9 cellular contexts compared by ENCODE assay signal in genomic region chrX:100413231-100413630, GRCh38. TPM values are rescaled to one million over a fixed set of nuclear protein-coding genes. Genes with fewer than 3 reads are reported as not detected.
DNase-seq lines count a peak whose midpoint lies in the region; ATAC-seq and TF ChIP-seq lines count a peak whose summit lies in the region.
"Had no signal": no experiment of that assay in that cellular context is flagged by ENCODE, and none has a peak within 500 bp of the region (broad histone marks: within the 10 kb centered on the region; RNA-seq: fewer than 3 reads in every experiment).

No MANE protein-coding gene starts in this region.

- peak; percentile 68 for ATAC-seq in HG02642 (IDR thresholded peaks at IDR 0.05; ENCODE audit: poor library complexity, unreplicated experiment)

- TF ChIP-seq POLR2A in sigmoid colon (IDR thresholded peaks at IDR 0.05): no peak

- in situ Hi-C loops in G401 (cut with HindIII; ENCODE audit: low sequenced_read_pairs): no loop called here

- CTCF ChIA-PET in A673 (lab: Charles Lee): interaction anchor here (0.6 to 1.5 kb wide), 6 partner anchors 10 to 1390 kb away, joined by 3 to 9 read pairs (median 3); no protein-coding TSS in a partner anchor

- TF ChIP-seq EP300 in sigmoid colon (IDR thresholded peaks at IDR 0.05): no peak

- POLR2A ChIA-PET in A673 (lab: Charles Lee; ENCODE audit: low non-redundant PET): no interaction called here

- TF ChIP-seq CTCF in A673 (conservative IDR thresholded peaks at IDR 0.05; ENCODE audit: low read depth, low read length): peak; percentile 63
- TF ChIP-seq CTCF in WI38 (IDR thresholded peaks at IDR 0.05; ENCODE audit: low read depth, low read length): peak; percentile 38
- peak in 3 of 4 experiments; percentile 17 to 30 (median 26) for TF ChIP-seq CTCF in sigmoid colon (IDR thresholded peaks at IDR 0.05)

- H3K4me1 ChIP-seq in A673 (ENCODE audit: insufficient read depth, low read length, poor library complexity, severe bottlenecking): no peaks in the 10 kb centered on the region
- peaks cover 0 to 26% (median 19%) of the 10 kb centered on the region in 4 donors for H3K4me1 ChIP-seq in sigmoid colon

- H3K4me3 ChIP-seq in A673 (ENCODE audit: low read depth, low read length, poor library complexity, severe bottlenecking): no peak overlapping the region
- no peak overlapping the region for H3K4me3 ChIP-seq in WI38 (ENCODE audit: low read depth, low read length)
- H3K4me3 ChIP-seq in sigmoid colon: no peak overlapping the region
- H3K4me3 ChIP-seq: skin epidermis had no signal

- no peak overlapping the region for H3K27ac ChIP-seq in A673 (ENCODE audit: low read depth, low read length, poor library complexity, severe bottlenecking)
- no peak overlapping the region for H3K27ac ChIP-seq in sigmoid colon
- H3K27ac ChIP-seq: skin epidermis had no signal

- H3K27me3 ChIP-seq in A673 (replicated peaks; ENCODE audit: insufficient read depth, low read depth, low read length, poor library complexity): peaks cover 42% of the 10 kb centered on the region
- H3K27me3 ChIP-seq in sigmoid colon: peaks cover 9 to 41% (median 24%) of the 10 kb centered on the region in 3 donors

- H3K9me3 ChIP-seq in A673 (ENCODE audit: low read depth, low read length, poor library complexity, severe bottlenecking): no peaks in the 10 kb centered on the region
- no peaks in the 10 kb centered on the region for H3K9me3 ChIP-seq in sigmoid colon

- 0 to 1% methylated on average over 5 of the region's 5 CpGs for WGBS in sigmoid colon, 2 donors

- intact Hi-C loops in A673 (cut with micrococcal nuclease; ENCODE audit: unreplicated experiment) (loop anchor here (10.0 kb wide), 1 partner anchor 1108 kb away; no protein-coding TSS in a partner anchor), head of caudate nucleus (cut with DNase I) (no loop called here), sigmoid colon (cut with DNase I) (no loop called here)

- H3K36me3 ChIP-seq in A673 (ENCODE audit: insufficient read depth, low read length, poor library complexity, severe bottlenecking): no peaks in the 10 kb centered on the region
- H3K36me3 ChIP-seq in sigmoid colon: no peaks in the 10 kb centered on the region

- BruUV-seq in A673 (replicated peaks; lab: Mats Ljungman, UMichigan): no TSS peak

- DNase-seq in A673 (ENCODE audit: low spot score) (peak; percentile 77), G401 (ENCODE audit: low spot score) (peak; percentile 19), NCI-H1694 (lab: John Stamatoyannopoulos, UW) (peak; percentile 74), head of caudate nucleus (peak in 23 of 42 donors; percentile 18 to 68 (median 47)), sigmoid colon (no peak)
- no peak for DNase-seq in activated effector memory CD4-positive, alpha-beta T cell treated with anti-CD3 and anti-CD28 coated beads, Interleukin-2, amount 50 U/mL, for 16 hours

RNA-seq across cellular contexts. Expression of gene PCDH19, which starts 3.2 kb away (rescaled TPM):
- total RNA-seq in A673 (2021): 0.39 and 0.80 TPM in 2 replicates
- 0.06 and 0.37 TPM in 2 replicates for total RNA-seq in G401 (2014; rRNA removed; shearing (Covaris generic))
- 1 to 10 TPM in 1 of 4 donors, under 1 TPM in 3; 0.71 to 2.2 (median 0.89) TPM for total RNA-seq in sigmoid colon
- polyA plus RNA-seq in sigmoid colon: under 1 TPM in 2 of 3 donors, not detected in 1; 0.23 to 0.29 TPM

Comparison
In these comparisons a context has a peak if more than half of its experiments do, and no peak if none do; other contexts are left out.
1. DNase-seq: peak in A673 (single experiment), G401 (single experiment), NCI-H1694 (single experiment) and head of caudate nucleus (23 of 42); none in sigmoid colon (single experiment) and activated effector memory CD4-positive, alpha-beta T cell treated with anti-CD3 and anti-CD28 coated beads, Interleukin-2, amount 50 U/mL, for 16 hours (single experiment).
2. Peak in every context shown above with its lines, with median percentiles within 50 percentile points of each other: CTCF ChIP-seq.